In the genomic region with DNA sequence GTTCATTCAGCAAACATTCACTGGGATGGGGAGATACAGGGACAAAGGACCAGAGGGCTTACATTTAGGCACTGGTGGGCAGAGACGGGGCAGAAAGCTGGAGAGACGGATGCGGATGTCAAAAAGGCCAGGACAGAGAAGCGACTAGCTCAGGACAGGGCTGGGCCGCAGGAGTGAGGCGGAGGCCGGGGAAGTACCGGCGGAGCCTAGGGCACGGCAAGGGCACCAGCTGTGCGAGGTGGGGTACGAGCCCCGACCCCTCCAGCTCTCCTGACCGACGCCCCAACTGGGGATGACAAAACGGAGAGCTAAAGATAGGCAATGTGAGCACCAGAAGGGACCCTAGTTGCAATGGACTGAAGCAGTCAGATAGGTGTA, we compare ENCODE assay signal across 9 cellular contexts. TPM values are rescaled to one million over a fixed set of nuclear protein-coding genes. Genes with fewer than 3 reads are reported as not detected.
DNase-seq lines count a peak whose midpoint lies in the region; ATAC-seq lines count a peak whose summit lies in the region.
"Had no signal": no experiment of that assay in that cellular context is flagged by ENCODE, and none has a peak within 500 bp of the region (broad histone marks: within the 10 kb centered on the region; RNA-seq: fewer than 3 reads in every experiment).

No MANE protein-coding gene starts in this region.

- DNase-seq in activated CD4-positive, alpha-beta T cell treated with anti-CD3 and anti-CD28 coated beads, Interleukin-2, amount 10 ng/mL, durations not matched to agents 24 days and 14 days, result no peak
- DNase-seq in activated CD4-positive, alpha-beta T cell treated with anti-CD3 and anti-CD28 coated beads, Interleukin-2, amount 50 U/mL, for 1 hour, result no peak
- DNase-seq in immature natural killer cell, result no peak
- no peak for DNase-seq in stimulated activated naive CD8-positive, alpha-beta T cell treated with anti-CD3 and anti-CD28 coated beads, Interleukin-15, amount 100 ng/mL, for 72 hours
- no peak for DNase-seq in globus pallidus (ENCODE audit: low spot score)
- no peak for DNase-seq in SKM-1 (lab: John Stamatoyannopoulos, UW; ENCODE audit: unreplicated experiment)

- ATAC-seq in activated T-helper 17 cell treated with anti-CD3 and anti-CD28 coated beads, Interleukin-2, amount 50 U/mL, for 72 hours (replicated peaks), result no peak
- ATAC-seq in stimulated activated naive CD8-positive, alpha-beta T cell treated with anti-CD3 and anti-CD28 coated beads, Interleukin-15, amount 100 ng/mL, for 72 hours, result peak; percentile 10
- ATAC-seq in GM18867 (IDR thresholded peaks at IDR 0.05; ENCODE audit: unreplicated experiment), result no peak

- peaks cover 36% of the 10 kb centered on the region for H3K4me1 Mint-ChIP-seq in activated CD4-positive, alpha-beta T cell treated with anti-CD3 and anti-CD28 coated beads, Interleukin-2, amount 10 ng/mL, durations not matched to agents 24 days and 14 days
- peaks cover 26% of the 10 kb centered on the region for H3K4me1 Mint-ChIP-seq in activated T-helper 17 cell treated with anti-CD3 and anti-CD28 coated beads, Interleukin-2, amount 50 U/mL, for 72 hours
- H3K4me1 Mint-ChIP-seq in immature natural killer cell, result peaks cover 14 to 31% of the 10 kb centered on the region in 2 donors
- H3K4me1 Mint-ChIP-seq in stimulated activated naive CD8-positive, alpha-beta T cell treated with anti-CD3 and anti-CD28 coated beads, Interleukin-15, amount 100 ng/mL, for 72 hours, result peaks cover 57% of the 10 kb centered on the region

- peak overlapping the region; percentile 97 for H3K27ac Mint-ChIP-seq in activated CD4-positive, alpha-beta T cell treated with anti-CD3 and anti-CD28 coated beads, Interleukin-2, amount 10 ng/mL, durations not matched to agents 24 days and 14 days
- H3K27ac Mint-ChIP-seq in activated T-helper 17 cell treated with anti-CD3 and anti-CD28 coated beads, Interleukin-2, amount 50 U/mL, for 72 hours, result peak overlapping the region; percentile 92
- peak overlapping the region in 4 of 6 donors; percentile 9 to 78 (median 62) for H3K27ac Mint-ChIP-seq in immature natural killer cell
- H3K27ac Mint-ChIP-seq in stimulated activated naive CD8-positive, alpha-beta T cell treated with anti-CD3 and anti-CD28 coated beads, Interleukin-15, amount 100 ng/mL, for 72 hours, result peak overlapping the region; percentile 97 to 98

- peak overlapping the region; percentile 80 for H3K4me3 Mint-ChIP-seq in activated CD4-positive, alpha-beta T cell treated with anti-CD3 and anti-CD28 coated beads, Interleukin-2, amount 10 ng/mL, durations not matched to agents 24 days and 14 days
- peak overlapping the region; percentile 87 for H3K4me3 Mint-ChIP-seq in activated T-helper 17 cell treated with anti-CD3 and anti-CD28 coated beads, Interleukin-2, amount 50 U/mL, for 72 hours
- H3K4me3 Mint-ChIP-seq in immature natural killer cell, result peak overlapping the region; percentile 50 to 84 (median 78)
- H3K4me3 Mint-ChIP-seq in stimulated activated naive CD8-positive, alpha-beta T cell treated with anti-CD3 and anti-CD28 coated beads, Interleukin-15, amount 100 ng/mL, for 72 hours, result peak overlapping the region; percentile 73 to 83

- intact Hi-C loops in activated CD4-positive, alpha-beta T cell treated with anti-CD3 and anti-CD28 coated beads, Interleukin-2, amount 10 ng/mL, durations not matched to agents 24 days and 14 days (cut with micrococcal nuclease), result loop anchor here (1.0 kb wide), 2 partner anchors 11 to 22 kb away; no protein-coding TSS in a partner anchor

- no peaks in the 10 kb centered on the region for H3K9me3 Mint-ChIP-seq in activated CD4-positive, alpha-beta T cell treated with anti-CD3 and anti-CD28 coated beads, Interleukin-2, amount 10 ng/mL, durations not matched to agents 24 days and 14 days
- no peaks in the 10 kb centered on the region for H3K9me3 Mint-ChIP-seq in activated T-helper 17 cell treated with anti-CD3 and anti-CD28 coated beads, Interleukin-2, amount 50 U/mL, for 72 hours
- H3K9me3 Mint-ChIP-seq in immature natural killer cell, result no peaks in the 10 kb centered on the region
- H3K9me3 Mint-ChIP-seq in stimulated activated naive CD8-positive, alpha-beta T cell treated with anti-CD3 and anti-CD28 coated beads, Interleukin-15, amount 100 ng/mL, for 72 hours, result no peaks in the 10 kb centered on the region

- H3K36me3 Mint-ChIP-seq in activated CD4-positive, alpha-beta T cell treated with anti-CD3 and anti-CD28 coated beads, Interleukin-2, amount 10 ng/mL, durations not matched to agents 24 days and 14 days (ENCODE audit: low read depth), result peaks cover 7% of the 10 kb centered on the region
- H3K36me3 Mint-ChIP-seq in activated T-helper 17 cell treated with anti-CD3 and anti-CD28 coated beads, Interleukin-2, amount 50 U/mL, for 72 hours (ENCODE audit: low read depth), result no peaks in the 10 kb centered on the region
- no peaks in the 10 kb centered on the region for H3K36me3 Mint-ChIP-seq in immature natural killer cell

- peaks cover 3% of the 10 kb centered on the region for H3K27me3 Mint-ChIP-seq in activated CD4-positive, alpha-beta T cell treated with anti-CD3 and anti-CD28 coated beads, Interleukin-2, amount 10 ng/mL, durations not matched to agents 24 days and 14 days
- no peaks in the 10 kb centered on the region for H3K27me3 Mint-ChIP-seq in activated T-helper 17 cell treated with anti-CD3 and anti-CD28 coated beads, Interleukin-2, amount 50 U/mL, for 72 hours
- H3K27me3 Mint-ChIP-seq in immature natural killer cell (ENCODE audit: low read depth in 3 of 3), result peaks cover 0 to 6% (median 0%) of the 10 kb centered on the region in 3 donors
- H3K27me3 Mint-ChIP-seq in stimulated activated naive CD8-positive, alpha-beta T cell treated with anti-CD3 and anti-CD28 coated beads, Interleukin-15, amount 100 ng/mL, for 72 hours, result no peaks in the 10 kb centered on the region

RNA-seq across cellular contexts. Expression of gene SGCA, which starts 3.9 kb away (rescaled TPM):
- 0.30 TPM in 1 of 2 replicates, not detected in the other for total RNA-seq in activated CD4-positive, alpha-beta T cell treated with anti-CD3 and anti-CD28 coated beads, Interleukin-2, amount 10 ng/mL, durations not matched to agents 24 days and 14 days
- total RNA-seq in activated T-helper 17 cell treated with anti-CD3 and anti-CD28 coated beads, Interleukin-2, amount 50 U/mL, for 72 hours, result not detected
- polyA plus RNA-seq in immature natural killer cell, result not detected
- total RNA-seq: dermis blood vessel endothelial cell had no signal

RNA-seq across cellular contexts. Expression of gene PPP1R9B, which starts 11.4 kb away (rescaled TPM):
- 90.1 and 91.3 TPM in 2 replicates for total RNA-seq in activated CD4-positive, alpha-beta T cell treated with anti-CD3 and anti-CD28 coated beads, Interleukin-2, amount 10 ng/mL, durations not matched to agents 24 days and 14 days
- 10 to 100 TPM; 73.6 to 89.2 TPM for total RNA-seq in activated T-helper 17 cell treated with anti-CD3 and anti-CD28 coated beads, Interleukin-2, amount 50 U/mL, for 72 hours
- polyA plus RNA-seq in immature natural killer cell, result 1 to 10 TPM in 1 of 3 donors, under 1 TPM in 2; 0.25 to 2.0 (median 0.66) TPM

RNA-seq across cellular contexts. Expression of gene SAMD14, which starts 31.9 kb away (rescaled TPM):
- total RNA-seq in activated CD4-positive, alpha-beta T cell treated with anti-CD3 and anti-CD28 coated beads, Interleukin-2, amount 10 ng/mL, durations not matched to agents 24 days and 14 days, result 1.0 and 1.2 TPM in 2 replicates
- 1 to 10 TPM in 1 of 2 donors, under 1 TPM in 1; 0.84 to 6.9 TPM for total RNA-seq in activated T-helper 17 cell treated with anti-CD3 and anti-CD28 coated beads, Interleukin-2, amount 50 U/mL, for 72 hours
- polyA plus RNA-seq in immature natural killer cell, result 1 to 10 TPM in 1 of 3 donors, not detected in 2; 1.2 TPM

RNA-seq across cellular contexts. Expression of gene COL1A1, which starts 39.5 kb away (rescaled TPM):
- 1.6 and 2.0 TPM in 2 replicates for total RNA-seq in activated CD4-positive, alpha-beta T cell treated with anti-CD3 and anti-CD28 coated beads, Interleukin-2, amount 10 ng/mL, durations not matched to agents 24 days and 14 days
- total RNA-seq in activated T-helper 17 cell treated with anti-CD3 and anti-CD28 coated beads, Interleukin-2, amount 50 U/mL, for 72 hours, result 1 to 10 TPM in 1 of 2 donors, under 1 TPM in 1; 0.37 to 1.9 TPM
- polyA plus RNA-seq in immature natural killer cell, result not detected
